ENCODE assay signal across 24 cellular contexts in genomic region chr3:86890997-86891396, GRCh38.
DNase-seq lines count a peak whose midpoint lies in the region; ATAC-seq and TF ChIP-seq lines count a peak whose summit lies in the region.
"Had no signal": no experiment of that assay in that cellular context is flagged by ENCODE, and none has a peak within 500 bp of the region (broad histone marks: within the 10 kb centered on the region; RNA-seq: fewer than 3 reads in every experiment).

No MANE protein-coding gene starts in this region.

- H2BK120ac ChIP-seq in IMR-90 (ENCODE audit: low read depth, low read length): no peak overlapping the region
- no peak overlapping the region for H2BK120ac ChIP-seq in mesenchymal stem cell (ENCODE audit: low read depth, low read length)

- POLR2A ChIA-PET in IMR-90 (lab: Charles Lee; ENCODE audit: unreplicated experiment): interaction anchor here (0.6 kb wide), 1 partner anchor 20 kb away, joined by 7 read pairs; no protein-coding TSS in a partner anchor

- no peak overlapping the region for H3K4me2 ChIP-seq in IMR-90 (ENCODE audit: low read depth, low read length)
- H3K4me2 ChIP-seq in mesenchymal stem cell (ENCODE audit: low read length, poor library complexity, severe bottlenecking): no peak overlapping the region
- H3K4me2 ChIP-seq: A549, BLaER1, SK-N-SH had no signal

- no TSS peak for BruUV-seq in IMR-90 (replicated peaks; lab: Mats Ljungman, UMichigan)

- ATAC-seq in IMR-90 (ENCODE audit: low read depth) (peak; percentile 71), GM18870 (IDR thresholded peaks at IDR 0.05; ENCODE audit: unreplicated experiment) (no peak)
- ATAC-seq in stimulated activated naive CD8-positive, alpha-beta T cell treated with anti-CD3 and anti-CD28 coated beads, Interleukin-15, Interleukin-2, amounts not matched to agents 100 U/mL and 50 U/mL, for 24 hours: no peak
- ATAC-seq: A549; left ventricle myocardium superior; stimulated activated effector memory CD8-positive, alpha-beta T cell treated with anti-CD3 and anti-CD28 coated beads, Interleukin-12 subunit alpha, Interleukin-12 subunit beta, amount 100 ng/mL, for 72 hours had no signal

- no peak overlapping the region for H3K56ac ChIP-seq in IMR-90 (ENCODE audit: extremely low read depth, insufficient read depth, low read length)

- dilution Hi-C loops in IMR-90 (cut with HindIII; ENCODE audit: low sequenced_read_pairs, unreplicated experiment): no loop called here

- H2BK15ac ChIP-seq in IMR-90 (ENCODE audit: low read depth, low read length) (no peak overlapping the region), mesenchymal stem cell (ENCODE audit: low read depth, poor library complexity, severe bottlenecking) (no peak overlapping the region)

- CTCF ChIA-PET in IMR-90 (lab: Yijun Ruan, JAX): interaction anchor here (0.6 to 0.9 kb wide), 2 partner anchors 12 to 16 kb away, joined by 3 read pairs; no protein-coding TSS in a partner anchor

- H3K18ac ChIP-seq in IMR-90 (ENCODE audit: low read depth, low read length) (no peak overlapping the region; the same call in 1 of the 2 replicates), mesenchymal stem cell (ENCODE audit: low read depth in 1 of 2, low read length in 2 of 2) (no peak overlapping the region)

- H3K9me3 ChIP-seq in IMR-90 (ENCODE audit: control insufficient read depth, insufficient read depth, low read length): no peaks in the 10 kb centered on the region
- H3K9me3 ChIP-seq in ectodermal cell (ENCODE audit: control insufficient read depth, low read length): no peaks in the 10 kb centered on the region
- H3K9me3 ChIP-seq in mesenchymal stem cell (ENCODE audit: control insufficient read depth, low read length): peaks cover 3% of the 10 kb centered on the region
- H3K9me3 ChIP-seq: A549, BLaER1, ovary, sigmoid colon, SK-N-SH, testis had no signal

- H2BK5ac ChIP-seq in IMR-90 (ENCODE audit: low read depth, low read length, poor library complexity, severe bottlenecking) (no peak overlapping the region), mesenchymal stem cell (ENCODE audit: low read depth, low read length, poor library complexity, severe bottlenecking) (no peak overlapping the region)

- H2AK9ac ChIP-seq in IMR-90 (replicated peaks; ENCODE audit: low read depth, low read length, poor library complexity): no peak overlapping the region

- no peak overlapping the region for H3K9ac ChIP-seq in IMR-90 (ENCODE audit: low read depth, low read length)
- H3K9ac ChIP-seq in mesenchymal stem cell (ENCODE audit: low read length): no peak overlapping the region
- H3K9ac ChIP-seq: BLaER1, SK-N-SH had no signal

- H3K9me1 ChIP-seq in IMR-90 (ENCODE audit: insufficient read depth, low read length): no peaks in the 10 kb centered on the region

- H3K36me3 ChIP-seq in ACC112 (ENCODE audit: insufficient read depth, low read length): no peaks in the 10 kb centered on the region
- no peaks in the 10 kb centered on the region for H3K36me3 ChIP-seq in IMR-90 (ENCODE audit: control insufficient read depth, insufficient read depth, low read length)
- H3K36me3 ChIP-seq in ectodermal cell (ENCODE audit: control insufficient read depth, insufficient read depth, low read length): no peaks in the 10 kb centered on the region
- no peaks in the 10 kb centered on the region for H3K36me3 ChIP-seq in mesenchymal stem cell (ENCODE audit: control insufficient read depth in 1 of 2, insufficient read depth in 2 of 2, low read depth in 1 of 2, low read length in 2 of 2)
- H3K36me3 ChIP-seq: BLaER1, ovary, sigmoid colon had no signal

- H3K23ac ChIP-seq in IMR-90 (ENCODE audit: low read depth, low read length) (no peak overlapping the region), mesenchymal stem cell (ENCODE audit: low read length in 2 of 2) (no peak overlapping the region)

- H4K8ac ChIP-seq in IMR-90 (ENCODE audit: low read depth in 2 of 2, low read length in 2 of 2): no peak overlapping the region
- no peak overlapping the region for H4K8ac ChIP-seq in mesenchymal stem cell (ENCODE audit: low read length)

- no peak overlapping the region for H2BK12ac ChIP-seq in mesenchymal stem cell (ENCODE audit: low read length in 2 of 2)

- no peak overlapping the region for H4K5ac ChIP-seq in IMR-90 (ENCODE audit: low read depth, low read length)

- H3K4me1 ChIP-seq in ACC112 (ENCODE audit: control insufficient read depth, insufficient read depth, low read length, unreplicated experiment): no peaks in the 10 kb centered on the region
- H3K4me1 ChIP-seq in IMR-90 (ENCODE audit: control insufficient read depth, insufficient read depth, low read length): peaks cover 2% of the 10 kb centered on the region; the same call in 1 of the 2 replicates
- H3K4me1 ChIP-seq in ectodermal cell (ENCODE audit: control insufficient read depth, insufficient read depth, low read length): peaks cover 6% of the 10 kb centered on the region
- H3K4me1 ChIP-seq in mesenchymal stem cell (ENCODE audit: control insufficient read depth, insufficient read depth, low read depth, low read length): no peaks in the 10 kb centered on the region
- H3K4me1 ChIP-seq: A549, BLaER1, testis had no signal

- no peak for TF ChIP-seq POLR2A in IMR-90 (IDR thresholded peaks at IDR 0.05; ENCODE audit: low read depth, low read length)

- no peak overlapping the region for H2BK20ac ChIP-seq in IMR-90 (ENCODE audit: low read depth, low read length)

- no peak for DNase-seq in IMR-90
- DNase-seq in mesenchymal stem cell: peak; percentile 3
- DNase-seq in middle frontal gyrus (ENCODE audit: extremely low spot score, low spot score): no peak
- no peak for DNase-seq in stimulated activated naive CD8-positive, alpha-beta T cell treated with anti-CD3 and anti-CD28 coated beads, Interleukin-15, Interleukin-2, amounts not matched to agents 100 U/mL and 50 U/mL, for 24 hours
- no peak for DNase-seq in GM20000 (ENCODE audit: low spot score)
- DNase-seq: activated B cell treated with CpG ODN at 0.5 μM for 24 hours; activated CD4-positive, alpha-beta memory T cell treated with anti-CD3 and anti-CD28 coated beads for 36 hours; activated gamma-delta T cell treated with Interleukin-2 at 50 U/mL for 16 hours; activated T-cell treated with anti-CD3 and anti-CD28 coated beads for 4 hours; amniotic stem cell; Calu3; left ventricle myocardium superior; NCI-H446 treated with DMSO at 0.1 percent for 48 hours; ovary; sigmoid colon; SK-N-SH; testis had no signal

- H3K27me3 ChIP-seq in ACC112 (ENCODE audit: insufficient read depth, low read length) (no peaks in the 10 kb centered on the region), IMR-90 (ENCODE audit: control insufficient read depth, insufficient read depth, low read length) (no peaks in the 10 kb centered on the region), ectodermal cell (ENCODE audit: control insufficient read depth, insufficient read depth, low read length, poor library complexity, severe bottlenecking) (no peaks in the 10 kb centered on the region), mesenchymal stem cell (ENCODE audit: control insufficient read depth in 1 of 2, insufficient read depth in 1 of 2, low read length in 2 of 2) (no peaks in the 10 kb centered on the region)
- H3K27me3 ChIP-seq: BLaER1, ovary, sigmoid colon, testis had no signal

- H3K4ac ChIP-seq in IMR-90 (ENCODE audit: low read depth, low read length) (no peak overlapping the region), mesenchymal stem cell (ENCODE audit: low read depth in 1 of 2, low read length in 2 of 2) (no peak overlapping the region)

- H3K14ac ChIP-seq in IMR-90 (replicated peaks; ENCODE audit: low read depth, low read length) (no peak overlapping the region), mesenchymal stem cell (ENCODE audit: low read length in 2 of 2) (no peak overlapping the region)

- no peak overlapping the region for H3K4me3 ChIP-seq in ACC112 (ENCODE audit: low read depth, low read length)
- no peak overlapping the region for H3K4me3 ChIP-seq in IMR-90 (ENCODE audit: insufficient read depth, low read depth, low read length)
- no peak overlapping the region for H3K4me3 ChIP-seq in ectodermal cell (ENCODE audit: insufficient read depth, low read depth, low read length)
- no peak overlapping the region for H3K4me3 ChIP-seq in mesenchymal stem cell (ENCODE audit: insufficient read depth in 1 of 2, low read depth in 1 of 2, low read length in 2 of 2)
- H3K4me3 ChIP-seq: A549, BLaER1, ovary, sigmoid colon, testis had no signal

- TF ChIP-seq RAD21 in IMR-90 (IDR thresholded peaks at IDR 0.05; ENCODE audit: low read length): no peak

- H4K20me1 ChIP-seq in IMR-90 (ENCODE audit: insufficient read depth, low read length): no peaks in the 10 kb centered on the region
- H4K20me1 ChIP-seq: BLaER1 had no signal

- H2AK5ac ChIP-seq in IMR-90 (ENCODE audit: low read depth, low read length) (no peak overlapping the region), mesenchymal stem cell (ENCODE audit: low read length, severe bottlenecking) (no peak overlapping the region)

- in situ Hi-C loops in IMR-90 (cut with MboI; ENCODE audit: low sequenced_read_pairs): no loop called here

- H3K27ac ChIP-seq in ACC112 (ENCODE audit: low read depth, low read length) (no peak overlapping the region), IMR-90 (ENCODE audit: insufficient read depth, low read length) (no peak overlapping the region; the same call in 1 of the 2 replicates), ectodermal cell (ENCODE audit: insufficient read depth, low read depth, low read length, poor library complexity, severe bottlenecking) (peak overlapping the region; percentile 79), mesenchymal stem cell (ENCODE audit: low read length, poor library complexity, severe bottlenecking) (no peak overlapping the region)
- H3K27ac ChIP-seq: A549, BLaER1, epithelial cell of prostate, ovary, sigmoid colon, testis had no signal

- H3K79me2 ChIP-seq in ACC112 (ENCODE audit: control insufficient read depth, insufficient read depth, low read length, unreplicated experiment): no peaks in the 10 kb centered on the region

- H4K91ac ChIP-seq in IMR-90 (ENCODE audit: insufficient read depth, low read depth, low read length) (no peak overlapping the region), mesenchymal stem cell (ENCODE audit: low read length) (no peak overlapping the region)

- intact Hi-C loops in IMR-90 (cut with micrococcal nuclease): no loop called here

- no peak for TF ChIP-seq CTCF in IMR-90 (conservative IDR thresholded peaks at IDR 0.05; ENCODE audit: low read depth, low read length)
- TF ChIP-seq CTCF in GM20000 (IDR thresholded peaks at IDR 0.05; ENCODE audit: extremely low read depth, missing control alignments): no peak

- H3K79me1 ChIP-seq in IMR-90 (ENCODE audit: low read depth in 1 of 2, low read length in 2 of 2) (no peaks in the 10 kb centered on the region), mesenchymal stem cell (replicated peaks; ENCODE audit: low read length, poor library complexity, severe bottlenecking) (no peaks in the 10 kb centered on the region)

- peak overlapping the region; percentile 39 for H2AFZ ChIP-seq in ACC112 (ENCODE audit: low read length, unreplicated experiment)
- H2AFZ ChIP-seq in IMR-90 (replicated peaks; ENCODE audit: low read length, poor library complexity): no peak overlapping the region
- no peak overlapping the region for H2AFZ ChIP-seq in mesenchymal stem cell (ENCODE audit: low read depth, low read length)

TF ChIP-seq in IMR-90, 13 proteins besides CTCF, POLR2A, EP300 and RAD21 (continues in another document):
- no peak for TF ChIP-seq CEBPB (IDR thresholded peaks at IDR 0.05; ENCODE audit: low read depth, low read length)
- TF ChIP-seq MXI1 (IDR thresholded peaks at IDR 0.05; ENCODE audit: borderline replicate concordance, low read depth, low read length): no peak
- TF ChIP-seq FOS (IDR thresholded peaks at IDR 0.05; ENCODE audit: low read depth, low read length): no peak
